Comparison of ENCODE assay signal across 19 cellular contexts in the genomic region with DNA sequence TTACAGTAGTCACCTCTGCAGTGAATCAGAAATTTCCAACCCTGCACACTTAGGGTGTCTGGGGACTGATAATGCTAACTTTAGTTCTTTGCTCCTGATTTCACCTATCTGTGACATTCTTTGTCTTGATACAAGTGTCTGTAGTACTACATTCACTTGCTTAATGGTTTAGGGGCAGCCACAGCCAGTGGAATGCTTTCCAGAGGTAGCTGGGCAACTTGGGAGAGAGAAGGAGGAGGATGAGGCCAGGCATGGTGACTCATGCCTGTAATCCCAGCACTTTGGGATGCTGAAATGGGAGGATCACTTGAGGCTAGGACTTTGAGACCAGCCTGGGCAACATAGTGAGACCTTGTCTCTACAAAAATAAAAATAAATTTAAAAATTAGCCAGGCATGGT. TPM values are rescaled to one million over a fixed set of nuclear protein-coding genes. Genes with fewer than 3 reads are reported as not detected.
DNase-seq lines count a peak whose midpoint lies in the region; ATAC-seq and TF ChIP-seq lines count a peak whose summit lies in the region.
"Had no signal": no experiment of that assay in that cellular context is flagged by ENCODE, and none has a peak within 500 bp of the region (broad histone marks: within the 10 kb centered on the region; RNA-seq: fewer than 3 reads in every experiment).

No MANE protein-coding gene starts in this region.

- H3F3A ChIP-seq in GM23248 (ENCODE audit: insufficient read depth): peaks cover 18% of the 10 kb centered on the region; the same call in 1 of the 2 replicates

- H3K27me3 ChIP-seq in GM23248 (replicated peaks; ENCODE audit: insufficient read depth): no peaks in the 10 kb centered on the region
- H3K27me3 ChIP-seq in foreskin keratinocyte: no peaks in the 10 kb centered on the region
- H3K27me3 ChIP-seq: gastroesophageal sphincter, ovary, SJCRH30 had no signal

- peak overlapping the region; percentile 18 for H3K4me2 ChIP-seq in GM23248 (ENCODE audit: unreplicated experiment)
- H3K4me2 ChIP-seq: smooth muscle cell had no signal

- no peak overlapping the region for H3K4me3 ChIP-seq in GM23248
- no peak overlapping the region for H3K4me3 ChIP-seq in mucosa of descending colon
- H3K4me3 ChIP-seq: gastroesophageal sphincter, HAP-1, ovary, SJCRH30, smooth muscle cell had no signal

- peak overlapping the region; percentile 81 for H3K27ac Mint-ChIP-seq in T-helper 17 cell
- H3K27ac Mint-ChIP-seq: activated T-helper 2 cell treated with anti-CD3 and anti-CD28 coated beads, Interferon-gamma antibody, Interleukin-2, Interleukin-4, amounts not matched to agents 10 μg/mL and 5 μg/mL and 100 μg/mL, durations not matched to agents 14 hours and 24 hours and 36 hours had no signal

- H3K36me3 ChIP-seq in GM23248 (ENCODE audit: low read depth) (no peaks in the 10 kb centered on the region), mucosa of descending colon (ENCODE audit: low read depth) (no peaks in the 10 kb centered on the region)
- H3K36me3 ChIP-seq: gastroesophageal sphincter, HAP-1, ovary, SJCRH30 had no signal

- peaks cover 90% of the 10 kb centered on the region for H3K79me2 ChIP-seq in GM23248 (ENCODE audit: insufficient read depth)

- H2AFZ ChIP-seq in GM23248: no peak overlapping the region

- peaks cover 57% of the 10 kb centered on the region for H3K4me1 Mint-ChIP-seq in T-helper 17 cell

- peak; percentile 53 for DNase-seq in A172 (ENCODE audit: low spot score)
- peak; percentile 39 for DNase-seq in GM23248
- DNase-seq in T-helper 17 cell: no peak
- no peak for DNase-seq in foreskin keratinocyte
- DNase-seq in mucosa of descending colon: no peak
- no peak for DNase-seq in NCI-H1694 treated with DMSO at 0.1 percent for 48 hours (lab: John Stamatoyannopoulos, UW)
- no peak for DNase-seq in GOT3 (lab: John Stamatoyannopoulos, UW)
- DNase-seq: activated CD8-positive, alpha-beta T cell treated with anti-CD3 and anti-CD28 coated beads for 36 hours; effector CD4-positive, alpha-beta T cell; midbrain; NK-92 treated with Interleukin-12 subunit alpha and Interleukin-12 subunit beta, amount 100 ng/mL, for 24 hours; ovary; SJCRH30; stimulated activated naive CD8-positive, alpha-beta T cell treated with anti-CD3 and anti-CD28 coated beads, Interleukin-15, Interleukin-2, amounts not matched to agents 100 U/mL and 50 U/mL, for 24 hours had no signal

- peaks cover 15% of the 10 kb centered on the region; the same call in 1 of the 2 replicates for H4K20me1 ChIP-seq in GM23248 (ENCODE audit: insufficient read depth)

- intact Hi-C loops in mucosa of descending colon (cut with DNase I, micrococcal nuclease): no loop called here

- ATAC-seq in T-helper 17 cell: no peak
- peak; percentile 26 for ATAC-seq in foreskin keratinocyte
- ATAC-seq in mucosa of descending colon: no peak
- ATAC-seq in HG03108 (IDR thresholded peaks at IDR 0.05; ENCODE audit: unreplicated experiment): no peak
- ATAC-seq: activated CD8-positive, alpha-beta T cell treated with anti-CD3 and anti-CD28 coated beads for 36 hours; gastroesophageal sphincter; stimulated activated naive CD8-positive, alpha-beta T cell treated with anti-CD3 and anti-CD28 coated beads, Interleukin-15, Interleukin-2, amounts not matched to agents 100 U/mL and 50 U/mL, for 24 hours had no signal

- no peaks in the 10 kb centered on the region for H3K36me3 Mint-ChIP-seq in T-helper 17 cell (ENCODE audit: low read depth)

- in situ Hi-C loops in GM23248 (cut with MboI): no loop called here

- H3K4me1 ChIP-seq in GM23248 (ENCODE audit: insufficient read depth) (peaks cover 16% of the 10 kb centered on the region), foreskin keratinocyte (peaks cover 5% of the 10 kb centered on the region), mucosa of descending colon (ENCODE audit: low read depth) (peaks cover 62% of the 10 kb centered on the region)

- H3K9ac ChIP-seq in GM23248: no peak overlapping the region

- H3K27ac ChIP-seq in GM23248 (no peak overlapping the region), foreskin keratinocyte (no peak overlapping the region)
- H3K27ac ChIP-seq: gastroesophageal sphincter, ovary, SJCRH30 had no signal

- no peaks in the 10 kb centered on the region for H3K9me2 ChIP-seq in GM23248 (ENCODE audit: insufficient read depth)

- H3K27me3 Mint-ChIP-seq in T-helper 17 cell: no peaks in the 10 kb centered on the region
- H3K27me3 Mint-ChIP-seq: activated CD8-positive, alpha-beta T cell treated with anti-CD3 and anti-CD28 coated beads for 36 hours had no signal

- H3K4me3 Mint-ChIP-seq in T-helper 17 cell: no peak overlapping the region
- H3K4me3 Mint-ChIP-seq: activated CD8-positive, alpha-beta T cell treated with anti-CD3 and anti-CD28 coated beads for 36 hours had no signal

- H3K9me3 ChIP-seq in GM23248 (ENCODE audit: low read depth): no peaks in the 10 kb centered on the region
- H3K9me3 ChIP-seq in T-helper 17 cell (ENCODE audit: control insufficient read depth, low read length, poor library complexity, severe bottlenecking): no peaks in the 10 kb centered on the region
- H3K9me3 ChIP-seq in mucosa of descending colon: no peaks in the 10 kb centered on the region
- H3K9me3 ChIP-seq: gastroesophageal sphincter, HAP-1, ovary, SJCRH30 had no signal

- TF ChIP-seq CTCF in foreskin keratinocyte (conservative IDR thresholded peaks at IDR 0.05): no peak
- TF ChIP-seq CTCF in mucosa of descending colon (IDR thresholded peaks at IDR 0.05): no peak

RNA-seq across cellular contexts. Expression of a gene that starts 8.5 kb away (rescaled TPM):
- 11.2 and 14.0 TPM in 2 replicates for total RNA-seq in A172 (2014; rRNA removed; shearing (Covaris generic))
- 10.3 and 22.0 TPM in 2 replicates for total RNA-seq in GM23248 (2014; rRNA removed; shearing (Covaris generic))
- polyA plus RNA-seq in GM23248 (2016; fragmentation: Nextera tagmentation; extraction: Ambion mirVana): 2.0 and 2.3 TPM in 2 replicates
- 10 to 100 TPM; 30.2 to 32.1 TPM for total RNA-seq in T-helper 17 cell
- total RNA-seq in foreskin keratinocyte: 12.4 and 13.2 TPM in 2 replicates
- 7.4 and 7.8 TPM in 2 replicates for polyA plus RNA-seq in foreskin keratinocyte
- 10 to 100 TPM; 26.9 to 32.2 (median 31.1) TPM for total RNA-seq in mucosa of descending colon

RNA-seq across cellular contexts. Expression of a gene that starts 21.5 kb away (rescaled TPM):
- 39.0 and 49.1 TPM in 2 replicates for total RNA-seq in A172 (2014; rRNA removed; shearing (Covaris generic))
- 26.1 and 26.6 TPM in 2 replicates for total RNA-seq in GM23248 (2014; rRNA removed; shearing (Covaris generic))
- polyA plus RNA-seq in GM23248 (2016; fragmentation: Nextera tagmentation; extraction: Ambion mirVana): 18.7 and 21.2 TPM in 2 replicates
- 1 to 10 TPM; 4.4 to 7.5 TPM for total RNA-seq in T-helper 17 cell
- total RNA-seq in foreskin keratinocyte: 5.5 and 6.2 TPM in 2 replicates
- polyA plus RNA-seq in foreskin keratinocyte: 9.0 and 10.5 TPM in 2 replicates
- total RNA-seq in mucosa of descending colon: 10 to 100 TPM in 1 of 3 donors, 1 to 10 TPM in 2; 3.5 to 10.5 (median 4.8) TPM

RNA-seq across cellular contexts. Expression of a gene that starts 43.7 kb away (rescaled TPM):
- total RNA-seq in A172 (2014; rRNA removed; shearing (Covaris generic)): 10.8 and 20.7 TPM in 2 replicates
- 24.4 and 28.2 TPM in 2 replicates for total RNA-seq in GM23248 (2014; rRNA removed; shearing (Covaris generic))
- polyA plus RNA-seq in GM23248 (2016; fragmentation: Nextera tagmentation; extraction: Ambion mirVana): 49.6 and 50.1 TPM in 2 replicates
- total RNA-seq in T-helper 17 cell: 10 to 100 TPM; 30.1 to 37.0 TPM
- total RNA-seq in foreskin keratinocyte: 14.3 and 24.5 TPM in 2 replicates
- 9.5 and 16.1 TPM in 2 replicates for polyA plus RNA-seq in foreskin keratinocyte
- 10 to 100 TPM; 65.8 to 88.3 (median 74.8) TPM for total RNA-seq in mucosa of descending colon

Comparison
In these comparisons a context has a peak if more than half of its experiments do, and no peak if none do; other contexts are left out.
1. DNase-seq: peak in A172 (single experiment) and GM23248 (single experiment); none in T-helper 17 cell (0 of 3), foreskin keratinocyte (0 of 2), mucosa of descending colon (0 of 3), NCI-H1694 treated with DMSO at 0.1 percent for 48 hours (single experiment) and GOT3 (single experiment).